Comparison of ENCODE assay signal across 9 cellular contexts in genomic region chr13:46126552-46127171, GRCh38. TPM values are rescaled to one million over a fixed set of nuclear protein-coding genes. Genes with fewer than 3 reads are reported as not detected.
DNase-seq lines count a peak whose midpoint lies in the region; ATAC-seq and TF ChIP-seq lines count a peak whose summit lies in the region.
"Had no signal": no experiment of that assay in that cellular context is flagged by ENCODE, and none has a peak within 500 bp of the region (broad histone marks: within the 10 kb centered on the region; RNA-seq: fewer than 3 reads in every experiment).

No MANE protein-coding gene starts in this region.

- POLR2A ChIA-PET in activated B cell treated with CpG ODN at 0.5 μM for 24 hours (lab: Charles Lee) = interaction anchor here (0.9 to 1.5 kb wide), 3 partner anchors 9 to 56 kb away, joined by 3 to 6 read pairs (median 4); partner anchors contain the start of gene LCP1

- no peak for TF ChIP-seq CTCF in activated B cell treated with CpG ODN at 0.5 μM for 24 hours (IDR thresholded peaks at IDR 0.05)
- peak; percentile 71 to 86 for TF ChIP-seq CTCF in left lung (IDR thresholded peaks at IDR 0.05)

- H3K4me3 ChIP-seq in left lung = no peak overlapping the region
- H3K4me3 ChIP-seq: BLaER1 had no signal

- CTCF ChIA-PET in activated B cell treated with CpG ODN at 0.5 μM for 24 hours (lab: Charles Lee) = interaction anchor here (0.6 to 1.8 kb wide), 7 partner anchors 11 to 169 kb away, joined by 3 to 4 read pairs (median 3); no protein-coding TSS in a partner anchor

- intact Hi-C loops in activated B cell treated with CpG ODN at 0.5 μM for 24 hours (cut with micrococcal nuclease) = loop anchor here (1.0 to 5.0 kb wide), 5 partner anchors 34 to 319 kb away; partner anchors contain the start of gene ZC3H13
- intact Hi-C loops in left lung (cut with DNase I) = no loop called here

- H3K27ac ChIP-seq in caudate nucleus (ENCODE audit: low read depth, low read length) (no peak overlapping the region), left lung (no peak overlapping the region)
- H3K27ac ChIP-seq: BLaER1 had no signal

- no peaks in the 10 kb centered on the region for H3K27me3 ChIP-seq in left lung
- H3K27me3 ChIP-seq: BLaER1 had no signal

- H3K4me3 Mint-ChIP-seq in activated B cell treated with CpG ODN at 0.5 μM for 24 hours = no peak overlapping the region

- H3K36me3 ChIP-seq in left lung = peaks cover 0 to 60% of the 10 kb centered on the region in 2 donors

- peak overlapping the region; percentile 9 for H3K27ac Mint-ChIP-seq in activated B cell treated with CpG ODN at 0.5 μM for 24 hours

- peaks cover 30% of the 10 kb centered on the region for H3K4me1 Mint-ChIP-seq in activated B cell treated with CpG ODN at 0.5 μM for 24 hours

- H3K4me1 ChIP-seq in left lung = peaks cover 0 to 24% of the 10 kb centered on the region in 2 donors

- H3K36me3 Mint-ChIP-seq in activated B cell treated with CpG ODN at 0.5 μM for 24 hours (ENCODE audit: low read depth) = peaks cover 65% of the 10 kb centered on the region

- H3K9me3 ChIP-seq in left lung = no peaks in the 10 kb centered on the region
- H3K9me3 ChIP-seq: BLaER1 had no signal

- H3K9me3 Mint-ChIP-seq in activated B cell treated with CpG ODN at 0.5 μM for 24 hours = no peaks in the 10 kb centered on the region

- peak; percentile 59 to 83 (median 80) for DNase-seq in NCI-H1417 (lab: John Stamatoyannopoulos, UW)
- no peak for DNase-seq in NCI-H1417 treated with DMSO at 0.1 percent for 48 hours (lab: John Stamatoyannopoulos, UW)
- peak; percentile 71 for DNase-seq in NCI-H2196 (lab: John Stamatoyannopoulos, UW; ENCODE audit: unreplicated experiment)
- peak; percentile 27 for DNase-seq in activated B cell treated with CpG ODN at 0.5 μM for 24 hours
- DNase-seq in caudate nucleus (lab: John Stamatoyannopoulos, UW) = peak in 56 of 61 donors; percentile 8 to 94 (median 60)
- DNase-seq in left lung = peak; percentile 66 to 79
- DNase-seq in stimulated activated CD4-positive, alpha-beta T cell treated with anti-CD3 and anti-CD28 coated beads, TNF-alpha, amount 100 ng/mL, for 4 hours (ENCODE audit: low read depth in 3 of 3) = peak; percentile 33 to 45 (median 39)

- ATAC-seq in HG02885 (IDR thresholded peaks at IDR 0.05; ENCODE audit: poor library complexity, unreplicated experiment) (peak; percentile 76), activated B cell treated with CpG ODN at 0.5 μM for 24 hours (ENCODE audit: low read depth) (peak; percentile 89), left lung (peak; percentile 99)

- H3K27me3 Mint-ChIP-seq in activated B cell treated with CpG ODN at 0.5 μM for 24 hours = no peaks in the 10 kb centered on the region

RNA-seq across cellular contexts. Expression of gene CPB2, which starts 21.8 kb away (rescaled TPM):
- total RNA-seq in activated B cell treated with CpG ODN at 0.5 μM for 24 hours (not detected in 2 replicates), left lung (10 to 100 TPM in 1 of 2 donors, 1 to 10 TPM in 1; 5.1 to 18.4 TPM)

RNA-seq across cellular contexts. Expression of gene LCP1, which starts 55.3 kb away (rescaled TPM):
- 948 and 977 TPM in 2 replicates for total RNA-seq in activated B cell treated with CpG ODN at 0.5 μM for 24 hours
- 100 to 1,000 TPM; 119 to 401 TPM for total RNA-seq in left lung
